Comparison of ENCODE assay signal across 6 cellular contexts in genomic region chr6:41071501-41071922, GRCh38. TPM values are rescaled to one million over a fixed set of nuclear protein-coding genes. Genes with fewer than 3 reads are reported as not detected.
A peak's percentile ranks its signal among the peaks of the same experiment; 100 is the strongest.
DNase-seq lines count a peak whose midpoint lies in the region; ATAC-seq, FAIRE-seq and TF ChIP-seq lines count a peak whose summit lies in the region.

No MANE protein-coding gene starts in this region.

- H3K27me3 Mint-ChIP-seq in stimulated activated naive CD8-positive, alpha-beta T cell treated with anti-CD3 and anti-CD28 coated beads, Interleukin-15, Interleukin-2, amounts not matched to agents 100 ng/mL and 50 ng/mL, for 24 hours = no peaks in the 10 kb centered on the region
- H3K27me3 Mint-ChIP-seq in nephron (ENCODE audit: low read depth) = no peaks in the 10 kb centered on the region

- H4K20me1 ChIP-seq in K562 (replicated peaks; ENCODE audit: control insufficient read depth, insufficient read depth, low read length) = no peaks in the 10 kb centered on the region

- peaks cover 60% of the 10 kb centered on the region for H3K4me1 Mint-ChIP-seq in stimulated activated naive CD8-positive, alpha-beta T cell treated with anti-CD3 and anti-CD28 coated beads, Interleukin-15, Interleukin-2, amounts not matched to agents 100 ng/mL and 50 ng/mL, for 24 hours (ENCODE audit: low read depth)
- H3K4me1 Mint-ChIP-seq in nephron = peaks cover 42% of the 10 kb centered on the region

- DNase-seq in stimulated activated naive CD8-positive, alpha-beta T cell treated with anti-CD3 and anti-CD28 coated beads, Interleukin-15, Interleukin-2, amounts not matched to agents 100 U/mL and 50 U/mL, for 24 hours = no peak
- DNase-seq in K562 (ENCODE audit: extremely low read depth in 1 of 4, low spot score in 3 of 4) = peak in 1 of 4 experiments; percentile 92
- DNase-seq in KBM-7 = no peak

- H3K4me2 ChIP-seq in K562 (ENCODE audit: insufficient read depth, low read length) = peak overlapping the region; percentile 91

- H3K9me1 ChIP-seq in K562 (ENCODE audit: control insufficient read depth, insufficient read depth, low read length) = no peaks in the 10 kb centered on the region

- H3K9me3 ChIP-seq in K562 (replicated peaks; ENCODE audit: control insufficient read depth, insufficient read depth, low read depth, low read length) = no peaks in the 10 kb centered on the region

- no peak for ATAC-seq in stimulated activated naive CD8-positive, alpha-beta T cell treated with anti-CD3 and anti-CD28 coated beads, Interleukin-15, Interleukin-2, amounts not matched to agents 100 U/mL and 50 U/mL, for 24 hours
- no peak for ATAC-seq in K562
- no peak for ATAC-seq in GM21528 (IDR thresholded peaks at IDR 0.05; ENCODE audit: low FRiP score, unreplicated experiment)

- no peaks in the 10 kb centered on the region for H3K27me3 ChIP-seq in K562 (ENCODE audit: control insufficient read depth in 2 of 2, insufficient read depth in 2 of 2, low read length in 2 of 2)

- H3K36me3 ChIP-seq in K562 (ENCODE audit: control insufficient read depth, insufficient read depth, low read length) = peaks cover 49% of the 10 kb centered on the region; the same call in 2 of the 3 replicates

- peak overlapping the region; percentile 83 for H2AFZ ChIP-seq in K562 (ENCODE audit: low read depth, low read length)

- H3K9me3 Mint-ChIP-seq in stimulated activated naive CD8-positive, alpha-beta T cell treated with anti-CD3 and anti-CD28 coated beads, Interleukin-15, Interleukin-2, amounts not matched to agents 100 ng/mL and 50 ng/mL, for 24 hours = no peaks in the 10 kb centered on the region
- no peaks in the 10 kb centered on the region for H3K9me3 Mint-ChIP-seq in nephron

- H3K4me3 Mint-ChIP-seq in stimulated activated naive CD8-positive, alpha-beta T cell treated with anti-CD3 and anti-CD28 coated beads, Interleukin-15, Interleukin-2, amounts not matched to agents 100 ng/mL and 50 ng/mL, for 24 hours = peak overlapping the region; percentile 93
- peak overlapping the region; percentile 92 to 96 (median 93) for H3K4me3 Mint-ChIP-seq in nephron

- POLR2A ChIA-PET in K562 (lab: Yijun Ruan, JAX) = no interaction called here

- TF ChIP-seq RAD21 in K562 (CRISPR knock-in tag; conservative IDR thresholded peaks at IDR 0.05 in 1 of 2, IDR thresholded peaks at IDR 0.05 in 1 of 2) = no peak

- no peak for TF ChIP-seq POLR2A in K562 (conservative IDR thresholded peaks at IDR 0.05)

- in situ Hi-C loops in K562 (cut with MboI) = no loop called here
- in situ Hi-C loops in KBM-7 (cut with MboI; ENCODE audit: low pct_unique_long_range_greater_than_20kb, low sequenced_read_pairs) = no loop called here

- peak overlapping the region; percentile 96 to 97 for H3K9ac ChIP-seq in K562 (ENCODE audit: insufficient read depth in 1 of 2, low read depth in 2 of 2, low read length in 2 of 2)

- H3K4me3 ChIP-seq in K562 = peak overlapping the region; percentile 83

- H3K79me2 ChIP-seq in K562 (ENCODE audit: control insufficient read depth, insufficient read depth, low read length) = peaks cover 51% of the 10 kb centered on the region

- peaks cover 9 to 20% of the 10 kb centered on the region in 2 experiments for H3K4me1 ChIP-seq in K562 (replicated peaks in 1 of 2; ENCODE audit: control insufficient read depth in 2 of 2, insufficient read depth in 2 of 2, low read length in 2 of 2)

- H3K27ac ChIP-seq in K562 (ENCODE audit: extremely low read depth, low read depth, low read length) = peak overlapping the region; percentile 94

- H3K36me3 Mint-ChIP-seq in stimulated activated naive CD8-positive, alpha-beta T cell treated with anti-CD3 and anti-CD28 coated beads, Interleukin-15, Interleukin-2, amounts not matched to agents 100 ng/mL and 50 ng/mL, for 24 hours (ENCODE audit: low read depth) = peaks cover 53% of the 10 kb centered on the region
- H3K36me3 Mint-ChIP-seq in nephron (ENCODE audit: low read depth) = peaks cover 14% of the 10 kb centered on the region

- intact Hi-C loops in K562 (cut with micrococcal nuclease) = loop anchor here (5.0 kb wide), 2 partner anchors 74 to 246 kb away; no protein-coding TSS in a partner anchor

- H3K27ac Mint-ChIP-seq in stimulated activated naive CD8-positive, alpha-beta T cell treated with anti-CD3 and anti-CD28 coated beads, Interleukin-15, Interleukin-2, amounts not matched to agents 100 ng/mL and 50 ng/mL, for 24 hours = peak overlapping the region; percentile 95
- peak overlapping the region; percentile 91 to 98 (median 94) for H3K27ac Mint-ChIP-seq in nephron

- FAIRE-seq in K562 (lab: Jason Lieb, UNC) = no peak

- CTCF ChIA-PET in K562 (lab: Yijun Ruan, JAX; ENCODE audit: low intra/inter-chr PET ratio) = interaction anchor here (1.5 kb wide), 1 partner anchor 14 kb away, joined by 4 read pairs; no protein-coding TSS in a partner anchor

- WGBS in K562 (ENCODE audit: insufficient coverage, low coverage, missing lambda C conversion rate) = 0% methylated on average over 16 of the region's 16 CpGs

- no TSS peak for BruUV-seq in K562 (replicated peaks; lab: Mats Ljungman, UMichigan)

- TF ChIP-seq CTCF in K562 (IDR thresholded peaks at IDR 0.05 in 2 of 3, conservative IDR thresholded peaks at IDR 0.05 in 1 of 3; ENCODE audit: insufficient read depth in 2 of 3, low read depth in 1 of 3, low read length in 3 of 3) (peak in 2 of 3 experiments; percentile 29 to 42; a peak in 3 of 6 replicates), nephron (IDR thresholded peaks at IDR 0.05; ENCODE audit: unreplicated experiment in 3 of 3) (no peak)

- TF ChIP-seq EP300 in K562 (IDR thresholded peaks at IDR 0.05; ENCODE audit: low read length) = no peak

RNA-seq across cellular contexts. Expression of gene OARD1, which starts 0.6 kb away (rescaled TPM):
- 23.6 and 48.3 TPM in 2 replicates for total RNA-seq in K562 (2011; cell fraction: chromatin; rRNA removed; ENCODE audit: low replicate concordance)
- 21.2 and 21.8 TPM in 2 replicates for total RNA-seq in K562 (2011; cell fraction: nucleolus; rRNA removed)
- 38.5 and 60.6 TPM in 2 replicates for total RNA-seq in K562 (2011; cell fraction: nucleoplasm; rRNA removed)
- total RNA-seq in K562 (2014; rRNA removed) = 32.7 and 49.3 TPM in 2 replicates
- 61.1 and 63.2 TPM in 2 replicates for total RNA-seq in K562 (2014; rRNA removed; fragmentation: Illumina TruSeq; extraction: Trizol)
- 56.2 and 60.8 TPM in 2 replicates for total RNA-seq in K562 (2015; rRNA removed; fragmentation: Illumina TruSeq; extraction: Trizol)
- total RNA-seq in K562 (2021) = 43.4 and 47.1 TPM in 2 replicates
- polyA plus RNA-seq in K562 (2011; rRNA removed) = 38.4 and 45.7 TPM in 2 replicates
- polyA plus RNA-seq in K562 (2011; cell fraction: cytosol; rRNA removed) = 9.3 and 22.8 TPM in 2 replicates
- polyA plus RNA-seq in K562 (2011; cell fraction: nucleus; rRNA removed) = 22.4 and 26.7 TPM in 2 replicates
- polyA plus RNA-seq in K562 (2012) = 51.9 and 66.7 TPM in 2 replicates
- polyA plus RNA-seq in K562 (2014; fragmentation: Illumina TruSeq; extraction: Trizol) = 63.2 and 65.8 TPM in 2 replicates
- 10 to 100 TPM; 79.6 to 88.3 TPM for polyA plus RNA-seq in K562 (2014; fragmentation: Nextera tagmentation; extraction: Ambion mirVana)
- polyA plus RNA-seq in K562 (2014; rRNA removed) = 70.3 and 71.6 TPM in 2 replicates
- polyA minus RNA-seq in K562 (2011; rRNA and poly(A)+ RNA removed) = 35.1 and 49.4 TPM in 2 replicates
- polyA minus RNA-seq in K562 (2011; cell fraction: cytosol; rRNA and poly(A)+ RNA removed) = 7.8 and 10.4 TPM in 2 replicates
- polyA minus RNA-seq in K562 (2011; cell fraction: nucleus; rRNA and poly(A)+ RNA removed) = 35.0 and 66.5 TPM in 2 replicates

RNA-seq across cellular contexts. Expression of gene NFYA, which starts 1.3 kb away (rescaled TPM):
- 14.4 and 20.1 TPM in 2 replicates for total RNA-seq in K562 (2011; cell fraction: chromatin; rRNA removed; ENCODE audit: low replicate concordance)
- 8.7 and 9.7 TPM in 2 replicates for total RNA-seq in K562 (2011; cell fraction: nucleolus; rRNA removed)
- 11.2 and 12.9 TPM in 2 replicates for total RNA-seq in K562 (2011; cell fraction: nucleoplasm; rRNA removed)
- total RNA-seq in K562 (2014; rRNA removed) (18.6 and 23.8 TPM in 2 replicates), K562 (2014; rRNA removed; fragmentation: Illumina TruSeq; extraction: Trizol) (19.2 and 20.4 TPM in 2 replicates), K562 (2015; rRNA removed; fragmentation: Illumina TruSeq; extraction: Trizol) (24.4 and 26.6 TPM in 2 replicates), K562 (2021) (24.3 and 27.4 TPM in 2 replicates)
- polyA plus RNA-seq in K562 (2011; rRNA removed) (21.8 and 25.1 TPM in 2 replicates), K562 (2014; fragmentation: Illumina TruSeq; extraction: Trizol) (31.2 and 37.1 TPM in 2 replicates), K562 (2014; fragmentation: Nextera tagmentation; extraction: Ambion mirVana) (10 to 100 TPM in 1 of 2 experiments, 1 to 10 TPM in 1; 7.3 to 10.1 TPM), K562 (2014; rRNA removed) (21.9 and 22.7 TPM in 2 replicates)
- polyA plus RNA-seq in K562 (2011; cell fraction: cytosol; rRNA removed) = 24.0 and 24.5 TPM in 2 replicates
- 31.2 and 32.0 TPM in 2 replicates for polyA plus RNA-seq in K562 (2011; cell fraction: nucleus; rRNA removed)
- polyA plus RNA-seq in K562 (2012) = 18.8 and 30.1 TPM in 2 replicates
- polyA minus RNA-seq in K562 (2011; rRNA and poly(A)+ RNA removed) = 51.8 and 65.3 TPM in 2 replicates
- 24.0 and 33.8 TPM in 2 replicates for polyA minus RNA-seq in K562 (2011; cell fraction: cytosol; rRNA and poly(A)+ RNA removed)
- 11.7 and 20.1 TPM in 2 replicates for polyA minus RNA-seq in K562 (2011; cell fraction: nucleus; rRNA and poly(A)+ RNA removed)

RNA-seq across cellular contexts. Expression of gene APOBEC2, which starts 18.5 kb away (rescaled TPM):
- not detected in 2 replicates for total RNA-seq in K562 (2011; cell fraction: chromatin; rRNA removed; ENCODE audit: low replicate concordance)
- total RNA-seq in K562 (2011; cell fraction: nucleolus; rRNA removed) = not detected in 2 replicates
- total RNA-seq in K562 (2011; cell fraction: nucleoplasm; rRNA removed) = not detected in 2 replicates
- not detected in 2 replicates for total RNA-seq in K562 (2014; rRNA removed)
- total RNA-seq in K562 (2014; rRNA removed; fragmentation: Illumina TruSeq; extraction: Trizol) = not detected in 2 replicates
- total RNA-seq in K562 (2015; rRNA removed; fragmentation: Illumina TruSeq; extraction: Trizol) = not detected in 2 replicates
- total RNA-seq in K562 (2021) = not detected in 2 replicates
- polyA plus RNA-seq in K562 (2011; rRNA removed) = not detected in 2 replicates
- polyA plus RNA-seq in K562 (2011; cell fraction: cytosol; rRNA removed) = not detected in 2 replicates
- not detected in 2 replicates for polyA plus RNA-seq in K562 (2011; cell fraction: nucleus; rRNA removed)
- 0.10 and 0.61 TPM in 2 replicates for polyA plus RNA-seq in K562 (2012)
- polyA plus RNA-seq in K562 (2014; fragmentation: Illumina TruSeq; extraction: Trizol) = not detected in 2 replicates
- polyA plus RNA-seq in K562 (2014; fragmentation: Nextera tagmentation; extraction: Ambion mirVana) = 1 to 10 TPM in 1 of 2 experiments, under 1 TPM in 1; 0.25 to 1.6 TPM
- not detected in 2 replicates for polyA plus RNA-seq in K562 (2014; rRNA removed)
- not detected in 2 replicates for polyA minus RNA-seq in K562 (2011; rRNA and poly(A)+ RNA removed)
- not detected in 2 replicates for polyA minus RNA-seq in K562 (2011; cell fraction: cytosol; rRNA and poly(A)+ RNA removed)
- polyA minus RNA-seq in K562 (2011; cell fraction: nucleus; rRNA and poly(A)+ RNA removed) = not detected in 2 replicates

RNA-seq across cellular contexts. Expression of gene TSPO2, which starts 29.2 kb away (rescaled TPM):
- total RNA-seq in K562 (2011; cell fraction: chromatin; rRNA removed; ENCODE audit: low replicate concordance) = not detected in 2 replicates
- total RNA-seq in K562 (2011; cell fraction: nucleolus; rRNA removed) = not detected in 2 replicates
- total RNA-seq in K562 (2011; cell fraction: nucleoplasm; rRNA removed) = not detected in 2 replicates
- not detected in 2 replicates for total RNA-seq in K562 (2014; rRNA removed)
- not detected in 2 replicates for total RNA-seq in K562 (2014; rRNA removed; fragmentation: Illumina TruSeq; extraction: Trizol)
- total RNA-seq in K562 (2015; rRNA removed; fragmentation: Illumina TruSeq; extraction: Trizol) = not detected in 2 replicates
- total RNA-seq in K562 (2021) = not detected in 2 replicates
- 0.12 TPM in 1 of 2 replicates, not detected in the other for polyA plus RNA-seq in K562 (2011; rRNA removed)
- not detected in 2 replicates for polyA plus RNA-seq in K562 (2011; cell fraction: cytosol; rRNA removed)
- not detected in 2 replicates for polyA plus RNA-seq in K562 (2011; cell fraction: nucleus; rRNA removed)
- polyA plus RNA-seq in K562 (2012) = 0.19 TPM in 1 of 2 replicates, not detected in the other
- polyA plus RNA-seq in K562 (2014; fragmentation: Illumina TruSeq; extraction: Trizol) = not detected in 2 replicates
- not detected for polyA plus RNA-seq in K562 (2014; fragmentation: Nextera tagmentation; extraction: Ambion mirVana)
- polyA plus RNA-seq in K562 (2014; rRNA removed) = not detected in 2 replicates
- polyA minus RNA-seq in K562 (2011; rRNA and poly(A)+ RNA removed) = not detected in 2 replicates
- not detected in 2 replicates for polyA minus RNA-seq in K562 (2011; cell fraction: cytosol; rRNA and poly(A)+ RNA removed)
- polyA minus RNA-seq in K562 (2011; cell fraction: nucleus; rRNA and poly(A)+ RNA removed) = not detected in 2 replicates

RNA-seq across cellular contexts. Expression of gene UNC5CL, which starts 32.5 kb away (rescaled TPM):
- total RNA-seq in K562 (2011; cell fraction: chromatin; rRNA removed; ENCODE audit: low replicate concordance) = 2.7 and 3.1 TPM in 2 replicates
- 1.6 and 2.0 TPM in 2 replicates for total RNA-seq in K562 (2011; cell fraction: nucleolus; rRNA removed)
- total RNA-seq in K562 (2011; cell fraction: nucleoplasm; rRNA removed) = 2.5 and 3.7 TPM in 2 replicates
- total RNA-seq in K562 (2014; rRNA removed) (0.33 and 0.95 TPM in 2 replicates), K562 (2014; rRNA removed; fragmentation: Illumina TruSeq; extraction: Trizol) (0.35 and 0.40 TPM in 2 replicates), K562 (2015; rRNA removed; fragmentation: Illumina TruSeq; extraction: Trizol) (0.33 and 0.53 TPM in 2 replicates), K562 (2021) (0.64 and 0.78 TPM in 2 replicates)
- polyA plus RNA-seq in K562 (2011; rRNA removed) (0.82 and 1.7 TPM in 2 replicates), K562 (2014; fragmentation: Illumina TruSeq; extraction: Trizol) (0.59 and 0.80 TPM in 2 replicates), K562 (2014; fragmentation: Nextera tagmentation; extraction: Ambion mirVana) (under 1 TPM in 1 of 2 experiments, not detected in 1; 0.07 TPM), K562 (2014; rRNA removed) (1.8 TPM in 2 replicates)
- 0.72 and 1.2 TPM in 2 replicates for polyA plus RNA-seq in K562 (2011; cell fraction: cytosol; rRNA removed)
- 7.8 and 9.9 TPM in 2 replicates for polyA plus RNA-seq in K562 (2011; cell fraction: nucleus; rRNA removed)
- polyA plus RNA-seq in K562 (2012) = 0.70 and 2.4 TPM in 2 replicates
- polyA minus RNA-seq in K562 (2011; rRNA and poly(A)+ RNA removed) = 0.21 and 0.39 TPM in 2 replicates
- polyA minus RNA-seq in K562 (2011; cell fraction: cytosol; rRNA and poly(A)+ RNA removed) = not detected in 2 replicates
- 1.5 and 2.4 TPM in 2 replicates for polyA minus RNA-seq in K562 (2011; cell fraction: nucleus; rRNA and poly(A)+ RNA removed)

Comparison
In these comparisons a context has a peak if more than half of its experiments do, and no peak if none do; other contexts are left out.
1. CTCF ChIP-seq: peak in K562 (2 of 3); none in nephron (0 of 3).